8 cellular contexts compared by ENCODE assay signal in the genomic region with DNA sequence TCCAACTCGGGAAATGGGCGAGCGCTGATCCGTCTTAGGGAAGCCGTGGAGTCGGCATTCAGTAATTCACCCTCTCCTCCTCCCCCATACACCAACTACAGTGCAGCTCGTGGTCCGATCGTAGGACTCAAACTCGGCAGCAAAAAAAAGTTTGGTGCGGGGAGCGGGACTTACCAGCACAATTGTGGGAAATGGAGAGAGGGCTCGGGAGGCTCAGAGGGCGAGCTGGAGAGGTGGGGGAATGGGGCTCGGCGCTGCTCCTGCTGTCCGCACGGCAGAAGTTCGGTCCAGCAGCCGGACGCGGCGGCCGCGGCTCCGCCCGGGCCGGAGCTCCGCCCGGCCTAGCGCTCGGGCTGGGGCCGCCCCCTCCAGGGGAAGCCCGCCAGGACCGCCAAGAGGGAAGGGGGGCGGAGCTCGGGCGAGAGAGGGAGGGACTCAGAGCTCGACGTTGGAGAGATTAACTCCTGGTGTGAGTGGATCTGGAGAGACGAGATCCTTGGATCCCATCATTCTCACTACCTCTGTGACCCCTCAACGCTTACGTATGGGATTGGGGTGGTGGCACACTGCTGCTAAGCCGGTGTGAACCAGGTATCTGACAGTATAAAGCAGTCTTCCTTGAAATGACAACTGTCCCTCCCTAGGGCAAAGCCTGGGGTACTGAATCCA. TPM values are rescaled to one million over a fixed set of nuclear protein-coding genes. Genes with fewer than 3 reads are reported as not detected.
DNase-seq lines count a peak whose midpoint lies in the region; ATAC-seq and TF ChIP-seq lines count a peak whose summit lies in the region.

No MANE protein-coding gene starts in this region.

- no TSS peak for BruUV-seq in Calu3 (replicated peaks; lab: Mats Ljungman, UMichigan)

- peak overlapping the region; percentile 87 for H3K4me3 ChIP-seq in HUES6 (ENCODE audit: low read depth, low read length)
- peak overlapping the region; percentile 84 for H3K4me3 ChIP-seq in OCI-LY3 (ENCODE audit: low read length)
- H3K4me3 ChIP-seq in epithelial cell of proximal tubule (ENCODE audit: low read depth, low read length), result peak overlapping the region; percentile 87

- peaks cover 9% of the 10 kb centered on the region for H3K4me1 Mint-ChIP-seq in Calu3 (ENCODE audit: low read depth, unreplicated experiment)

- H3K36me3 ChIP-seq in HUES6 (ENCODE audit: control insufficient read depth, insufficient read depth, low read length), result peaks cover 24% of the 10 kb centered on the region
- H3K36me3 ChIP-seq in OCI-LY3 (replicated peaks; ENCODE audit: low read depth, low read length), result peaks cover 12% of the 10 kb centered on the region

- H3K79me2 ChIP-seq in OCI-LY3 (ENCODE audit: low read length), result peaks cover 8% of the 10 kb centered on the region

- intact Hi-C loops in Calu3 (cut with micrococcal nuclease; ENCODE audit: unreplicated experiment), result loop anchor here (2.0 kb wide), 1 partner anchor 27 kb away; no protein-coding TSS in a partner anchor

- H3K9me3 Mint-ChIP-seq in Calu3 (ENCODE audit: low read depth, unreplicated experiment), result no peaks in the 10 kb centered on the region

- H3K27me3 Mint-ChIP-seq in Calu3 (ENCODE audit: unreplicated experiment), result peaks cover 15% of the 10 kb centered on the region

- peak overlapping the region; percentile 78 for H2AFZ ChIP-seq in OCI-LY3 (ENCODE audit: low read depth, low read length)

- no peak overlapping the region for H3K27ac ChIP-seq in HUES6 (ENCODE audit: low read depth, low read length)
- H3K27ac ChIP-seq in OCI-LY3 (ENCODE audit: low read length), result peak overlapping the region; percentile 33

- H3K4me2 ChIP-seq in OCI-LY3 (ENCODE audit: low read length), result peak overlapping the region; percentile 85

- H3K27me3 ChIP-seq in HUES6 (ENCODE audit: control insufficient read depth, insufficient read depth, low read length) (no peaks in the 10 kb centered on the region), OCI-LY3 (ENCODE audit: low read depth, low read length) (peaks cover 10% of the 10 kb centered on the region; the same call in 1 of the 2 replicates)

- TF ChIP-seq CTCF in Calu3 (IDR thresholded peaks at IDR 0.05; ENCODE audit: unreplicated experiment), result no peak
- no peak for TF ChIP-seq CTCF in OCI-LY3 (IDR thresholded peaks at IDR 0.05; ENCODE audit: low read depth, low read length)
- TF ChIP-seq CTCF in epithelial cell of proximal tubule (conservative IDR thresholded peaks at IDR 0.05; ENCODE audit: low read depth, low read length), result peak; percentile 4

- peak overlapping the region; percentile 84 for H3K27ac Mint-ChIP-seq in Calu3 (ENCODE audit: unreplicated experiment)

- H3K9ac ChIP-seq in HUES6 (ENCODE audit: low read length), result peak overlapping the region; percentile 66
- peak overlapping the region; percentile 81 for H3K9ac ChIP-seq in OCI-LY3 (ENCODE audit: low read length)

- H3K36me3 Mint-ChIP-seq in Calu3 (ENCODE audit: insufficient read depth, unreplicated experiment), result peaks cover 24% of the 10 kb centered on the region

- H3K4me1 ChIP-seq in HUES6 (ENCODE audit: control insufficient read depth, insufficient read depth, low read length) (peaks cover 9% of the 10 kb centered on the region), OCI-LY3 (ENCODE audit: low read length) (peaks cover 13% of the 10 kb centered on the region)

- CTCF ChIA-PET in Calu3 (lab: Charles Lee), result interaction anchor here (0.7 to 3.1 kb wide), 15 partner anchors 8 to 172 kb away, joined by 3 to 77 read pairs (median 6); partner anchors contain the start of genes ANKRD34A, LIX1L, NUDT17 and PEX11B

- peak overlapping the region; percentile 98 for H3K4me3 Mint-ChIP-seq in Calu3 (ENCODE audit: low read depth, unreplicated experiment)

- H3K9me3 ChIP-seq in HUES6 (ENCODE audit: control insufficient read depth, insufficient read depth, low read depth, low read length) (peaks cover 9% of the 10 kb centered on the region), OCI-LY3 (ENCODE audit: insufficient read depth, low read length) (no peaks in the 10 kb centered on the region)

- ATAC-seq in GM21390 (IDR thresholded peaks at IDR 0.05; ENCODE audit: unreplicated experiment), result peak; percentile 76

- H4K20me1 ChIP-seq in OCI-LY3 (ENCODE audit: insufficient read depth, low read length), result no peaks in the 10 kb centered on the region

- DNase-seq in Calu3 (peak; percentile 95), activated T-cell treated with anti-CD3 and anti-CD28 coated beads for 4 hours (peak; percentile 61), epithelial cell of proximal tubule (ENCODE audit: low read depth) (peak; percentile 38), mucosa of gallbladder (ENCODE audit: low spot score) (peak; percentile 89)
- peak; percentile 89 for DNase-seq in stimulated activated CD8-positive, alpha-beta memory T cell treated with anti-CD3 and anti-CD28 coated beads, Interleukin-4, amount 100 ng/mL, for 48 hours

RNA-seq across cellular contexts. Expression of gene PIAS3, which starts 0.7 kb away (rescaled TPM):
- total RNA-seq in Calu3 (2022), result 38.3 and 40.1 TPM in 2 replicates
- total RNA-seq in epithelial cell of proximal tubule, result 17.8 and 27.8 TPM in 2 replicates
- 36.5 TPM for total RNA-seq in mucosa of gallbladder

RNA-seq across cellular contexts. Expression of gene NUDT17, which starts 14.2 kb away (rescaled TPM):
- total RNA-seq in Calu3 (2022) (2.8 and 4.0 TPM in 2 replicates), epithelial cell of proximal tubule (4.0 and 4.3 TPM in 2 replicates), mucosa of gallbladder (3.1 TPM)

RNA-seq across cellular contexts. Expression of gene ANKRD35, which starts 26.0 kb away (rescaled TPM):
- total RNA-seq in Calu3 (2022) (0.22 TPM in 1 of 2 replicates, not detected in the other), epithelial cell of proximal tubule (0.36 and 1.6 TPM in 2 replicates), mucosa of gallbladder (2.7 TPM)

RNA-seq across cellular contexts. Expression of gene POLR3C, which starts 35.6 kb away (rescaled TPM):
- total RNA-seq in Calu3 (2022), result 29.3 and 33.0 TPM in 2 replicates
- total RNA-seq in epithelial cell of proximal tubule, result 44.3 and 49.2 TPM in 2 replicates
- 22.4 TPM for total RNA-seq in mucosa of gallbladder

RNA-seq across cellular contexts. Expression of gene RNF115, which starts 35.7 kb away (rescaled TPM):
- total RNA-seq in Calu3 (2022) (9.5 and 9.9 TPM in 2 replicates), epithelial cell of proximal tubule (10.4 and 10.6 TPM in 2 replicates), mucosa of gallbladder (14.2 TPM)

Comparison
In these comparisons a context has a peak if more than half of its experiments do, and no peak if none do; other contexts are left out.
1. DNase-seq: peak in every context shown above with its lines; median percentile 95 in Calu3; 89 in mucosa of gallbladder; 89 in stimulated activated CD8-positive, alpha-beta memory T cell treated with anti-CD3 and anti-CD28 coated beads, Interleukin-4, amount 100 ng/mL, for 48 hours; 61 in activated T-cell treated with anti-CD3 and anti-CD28 coated beads for 4 hours; 38 in epithelial cell of proximal tubule.